Comparison of ENCODE assay signal across 8 cellular contexts in genomic region chr6:36598326-36598725, GRCh38. TPM values are rescaled to one million over a fixed set of nuclear protein-coding genes. Genes with fewer than 3 reads are reported as not detected.
DNase-seq lines count a peak whose midpoint lies in the region; TF ChIP-seq lines count a peak whose summit lies in the region.

No MANE protein-coding gene starts in this region.

- H3K27me3 ChIP-seq in BLaER1 treated with 17β-estradiol and CSF1 and Interleukin-3, amounts not matched to agents 10 nM and 100 nM, result no peaks in the 10 kb centered on the region
- H3K27me3 ChIP-seq in NT2/D1 (ENCODE audit: insufficient read depth, insufficient read length) (no peaks in the 10 kb centered on the region), endodermal cell (ENCODE audit: control insufficient read depth, insufficient read depth, low read length, poor library complexity, severe bottlenecking) (no peaks in the 10 kb centered on the region), neuron (ENCODE audit: insufficient read depth, low read length) (no peaks in the 10 kb centered on the region)

- peaks cover 2% of the 10 kb centered on the region for H3K9me3 Mint-ChIP-seq in endodermal cell

- H3K27me3 Mint-ChIP-seq in endodermal cell (ENCODE audit: insufficient read depth), result no peaks in the 10 kb centered on the region

- H3K4me2 ChIP-seq in BLaER1 treated with 17β-estradiol and CSF1 and Interleukin-3, amounts not matched to agents 10 nM and 100 nM, result peak overlapping the region; percentile 94 to 99 (median 96)

- peaks cover 30% of the 10 kb centered on the region for H3K4me1 Mint-ChIP-seq in endodermal cell

- H3K4me3 ChIP-seq in BLaER1 treated with 17β-estradiol and CSF1 and Interleukin-3, amounts not matched to agents 10 nM and 100 nM, result peak overlapping the region; percentile 63 to 99 (median 88)
- H3K4me3 ChIP-seq in NT2/D1 (ENCODE audit: insufficient read length, low read depth) (peak overlapping the region; percentile 32), endodermal cell (ENCODE audit: low read length) (peak overlapping the region; percentile 96), neuron (ENCODE audit: low read length) (peak overlapping the region; percentile 99)

- peaks cover 55 to 67% (median 61%) of the 10 kb centered on the region in 10 experiments for H3K4me1 ChIP-seq in BLaER1 treated with 17β-estradiol and CSF1 and Interleukin-3, amounts not matched to agents 10 nM and 100 nM
- peaks cover 5% of the 10 kb centered on the region for H3K4me1 ChIP-seq in NT2/D1 (ENCODE audit: insufficient read depth, insufficient read length)
- peaks cover 5% of the 10 kb centered on the region for H3K4me1 ChIP-seq in endodermal cell (ENCODE audit: control insufficient read depth, insufficient read depth, low read length)
- H3K4me1 ChIP-seq in neuron (ENCODE audit: insufficient read depth, low read length), result peaks cover 45% of the 10 kb centered on the region

- peak overlapping the region in 7 of 11 experiments; percentile 44 to 100 (median 99); a peak in 13 of 22 replicates for H3K27ac ChIP-seq in BLaER1 treated with 17β-estradiol and CSF1 and Interleukin-3, amounts not matched to agents 10 nM and 100 nM
- no peak overlapping the region for H3K27ac ChIP-seq in endodermal cell (ENCODE audit: low read depth, low read length)

- peaks cover 69 to 86% (median 81%) of the 10 kb centered on the region in 11 experiments for H3K36me3 ChIP-seq in BLaER1 treated with 17β-estradiol and CSF1 and Interleukin-3, amounts not matched to agents 10 nM and 100 nM
- H3K36me3 ChIP-seq in NT2/D1 (ENCODE audit: insufficient read depth, insufficient read length, low read length), result peaks cover 84% of the 10 kb centered on the region
- peaks cover 84% of the 10 kb centered on the region for H3K36me3 ChIP-seq in endodermal cell (ENCODE audit: control insufficient read depth, insufficient read depth, low read length)
- peaks cover 80% of the 10 kb centered on the region for H3K36me3 ChIP-seq in neuron (ENCODE audit: insufficient read depth, low read length)

- peak overlapping the region; percentile 89 for H3K27ac Mint-ChIP-seq in endodermal cell

- peaks cover 0 to 6% (median 0%) of the 10 kb centered on the region in 11 experiments; a peak in 2 of 22 replicates for H3K9me3 ChIP-seq in BLaER1 treated with 17β-estradiol and CSF1 and Interleukin-3, amounts not matched to agents 10 nM and 100 nM (replicated peaks in 1 of 11)
- H3K9me3 ChIP-seq in NT2/D1 (ENCODE audit: insufficient read depth, low read length) (no peaks in the 10 kb centered on the region), endodermal cell (ENCODE audit: control insufficient read depth, low read length) (no peaks in the 10 kb centered on the region), neuron (ENCODE audit: low read length) (no peaks in the 10 kb centered on the region)

- peak overlapping the region; percentile 93 to 99 (median 98); a peak in 21 of 22 replicates for H3K9ac ChIP-seq in BLaER1 treated with 17β-estradiol and CSF1 and Interleukin-3, amounts not matched to agents 10 nM and 100 nM
- H3K9ac ChIP-seq in NT2/D1 (ENCODE audit: insufficient read length, low read depth) (no peak overlapping the region), endodermal cell (ENCODE audit: extremely low read depth, low read length, poor library complexity, severe bottlenecking) (peak overlapping the region; percentile 100)

- no peak for TF ChIP-seq CTCF in endodermal cell (conservative IDR thresholded peaks at IDR 0.05)

- 90 to 91% methylated on average over 9 of the region's 9 CpGs for WGBS in endodermal cell (ENCODE audit: insufficient coverage in 1 of 2, insufficient read length in 1 of 2), 2 experiments

- H2AFZ ChIP-seq in neuron (ENCODE audit: low read depth, low read length), result no peak overlapping the region

- DNase-seq in NT2/D1 (ENCODE audit: low read depth, low spot score) (no peak), endodermal cell (no peak), Kasumi-1 (lab: John Stamatoyannopoulos, UW) (no peak), islet precursor cell (no peak), NCI-H146 (lab: John Stamatoyannopoulos, UW) (no peak), cerebellar nuclear complex (lab: John Stamatoyannopoulos, UW) (no peak)

- H3K4me3 Mint-ChIP-seq in endodermal cell, result peak overlapping the region; percentile 91

- H4K20me1 ChIP-seq in BLaER1 treated with 17β-estradiol and CSF1 and Interleukin-3, amounts not matched to agents 10 nM and 100 nM, result peaks cover 85 to 90% (median 89%) of the 10 kb centered on the region in 11 experiments

- peaks cover 89% of the 10 kb centered on the region for H3K36me3 Mint-ChIP-seq in endodermal cell (ENCODE audit: low read depth)

RNA-seq across cellular contexts. Expression of gene SRSF3, which starts 4.2 kb away (rescaled TPM):
- 100 to 1,000 TPM; 493 to 536 TPM for total RNA-seq in endodermal cell
- polyA plus RNA-seq in endodermal cell (2013, experiment 1 of 2), result 582 TPM
- 506 TPM for polyA plus RNA-seq in endodermal cell (2013, experiment 2 of 2)

RNA-seq across cellular contexts. Expression of gene STK38, which starts 51.0 kb away (rescaled TPM):
- total RNA-seq in endodermal cell, result 10 to 100 TPM; 35.2 to 38.3 TPM
- polyA plus RNA-seq in endodermal cell (2013, experiment 1 of 2), result 29.6 TPM
- 28.6 TPM for polyA plus RNA-seq in endodermal cell (2013, experiment 2 of 2)

Comparison
In these comparisons a context has a peak if more than half of its experiments do, and no peak if none do; other contexts are left out.
1. H3K4me3 ChIP-seq: peak in every context shown above with its lines; median percentile 99 in neuron; 96 in endodermal cell; 88 in BLaER1 treated with 17β-estradiol and CSF1 and Interleukin-3, amounts not matched to agents 10 nM and 100 nM; 32 in NT2/D1.